Comparison of ENCODE assay signal across 28 cellular contexts in genomic region chr1:72918939-72919338, GRCh38.
"Had no signal": no experiment of that assay in that cellular context is flagged by ENCODE, and none has a peak within 500 bp of the region (broad histone marks: within the 10 kb centered on the region; RNA-seq: fewer than 3 reads in every experiment).

No MANE protein-coding gene starts in this region.

- H3K27ac ChIP-seq: neural progenitor cell, ovary, parathyroid adenoma, psoas muscle, skin epidermis, spleen, suprapubic skin, testis, tibial artery, transverse colon, upper lobe of right lung, uterus had no signal

- H3K4me3 ChIP-seq: neural progenitor cell, ovary, psoas muscle, skin epidermis, smooth muscle cell, spleen, suprapubic skin, testis, tibial artery, transverse colon, upper lobe of right lung, uterus had no signal

- H3K27me3 ChIP-seq: neural progenitor cell, ovary, spleen, suprapubic skin, testis, tibial artery, transverse colon, upper lobe of right lung, uterus had no signal

- H3K4me1 ChIP-seq: neural progenitor cell, parathyroid adenoma, psoas muscle, spleen, suprapubic skin, testis, tibial artery, transverse colon, upper lobe of right lung, uterus had no signal

- H3K4me2 ChIP-seq: neural progenitor cell, smooth muscle cell had no signal

- ATAC-seq: natural killer cell; psoas muscle; right cardiac atrium; sciatic nerve; stimulated activated memory B cell treated with anti-CD40 and anti-IgM and Interleukin-4, amounts not matched to agents 10 μg/mL and 1 μg/mL and 100 μg/mL, for 72 hours; stimulated activated naive CD8-positive, alpha-beta T cell treated with anti-CD3 and anti-CD28 coated beads, Interleukin-15, amount 100 ng/mL, for 72 hours; stimulated activated naive CD8-positive, alpha-beta T cell treated with anti-CD3 and anti-CD28 coated beads, Interleukin-15, Interleukin-2, amounts not matched to agents 100 U/mL and 50 U/mL, for 24 hours; upper lobe of right lung had no signal

- DNase-seq: natural killer cell; occipital lobe; ovary; posterior cingulate gyrus; psoas muscle; right cardiac atrium; spleen; stimulated activated CD4-positive, alpha-beta T cell treated with anti-CD3 and anti-CD28 coated beads, Interleukin-12 subunit alpha, Interleukin-12 subunit beta, amount 100 ng/mL, for 4 hours; stimulated activated CD4-positive, alpha-beta T cell treated with anti-CD3 and anti-CD28 coated beads, Interleukin-1b, Interleukin-23, amount 100 ng/mL, for 48 hours; stimulated activated CD4-positive, alpha-beta T cell treated with anti-CD3 and anti-CD28 coated beads, Interleukin-4, amount 100 ng/mL, for 1 hour; stimulated activated CD4-positive, alpha-beta T cell treated with anti-CD3 and anti-CD28 coated beads, Interleukin-4, amount 100 ng/mL, for 4 hours; stimulated activated CD8-positive, alpha-beta memory T cell treated with anti-CD3 and anti-CD28 coated beads, Interleukin-4, amount 100 ng/mL, for 48 hours; stimulated activated naive CD4-positive, alpha-beta T cell; stimulated activated naive CD8-positive, alpha-beta T cell treated with anti-CD3 and anti-CD28 coated beads, Interleukin-15, amount 100 ng/mL, for 72 hours; stimulated activated naive CD8-positive, alpha-beta T cell treated with anti-CD3 and anti-CD28 coated beads, Interleukin-15, Interleukin-2, amounts not matched to agents 100 U/mL and 50 U/mL, for 24 hours; substantia nigra; testis; tibial artery; transverse colon; upper lobe of right lung; uterus had no signal

- H2AFZ ChIP-seq: neural progenitor cell, parathyroid adenoma had no signal

- H3K9ac ChIP-seq: neural progenitor cell, parathyroid adenoma had no signal

- H3K36me3 ChIP-seq: neural progenitor cell, ovary, spleen, suprapubic skin, tibial artery, transverse colon, upper lobe of right lung, uterus had no signal

- H3K79me2 ChIP-seq: parathyroid adenoma had no signal

- H3K9me3 ChIP-seq: ovary, psoas muscle, suprapubic skin, testis, tibial artery, transverse colon, upper lobe of right lung, uterus had no signal
